Comparison of ENCODE assay signal across 1 cellular context in the genomic region with DNA sequence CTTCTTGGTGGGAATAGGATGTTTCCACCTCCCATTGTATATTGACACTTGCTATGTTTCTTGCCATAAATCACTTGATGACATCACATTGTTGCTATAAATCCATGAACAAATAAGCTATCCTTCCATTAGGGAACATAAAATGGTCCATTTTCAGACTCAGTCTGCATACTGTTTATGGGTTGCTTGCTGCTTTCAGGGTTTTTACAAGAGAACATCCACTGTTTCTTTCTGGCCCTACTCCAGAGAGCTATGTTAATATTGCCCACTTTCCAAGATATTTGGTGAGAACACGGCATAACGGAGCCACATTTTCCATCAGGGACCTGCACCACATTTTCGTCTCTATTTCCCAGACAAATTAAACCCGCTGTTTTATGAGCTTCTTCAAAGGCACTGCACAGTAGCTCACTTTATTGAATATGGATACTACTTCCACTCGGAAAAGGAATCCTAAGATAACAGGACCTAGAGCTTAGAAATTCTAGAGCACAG.
A peak's percentile ranks its signal among the peaks of the same experiment; 100 is the strongest.
TF ChIP-seq lines count a peak whose summit lies in the region.

No MANE protein-coding gene starts in this region.

TF ChIP-seq in HEK293, 187 proteins besides CTCF, POLR2A, EP300 and RAD21 (continued from another document):
- TF ChIP-seq, protein P1, sequence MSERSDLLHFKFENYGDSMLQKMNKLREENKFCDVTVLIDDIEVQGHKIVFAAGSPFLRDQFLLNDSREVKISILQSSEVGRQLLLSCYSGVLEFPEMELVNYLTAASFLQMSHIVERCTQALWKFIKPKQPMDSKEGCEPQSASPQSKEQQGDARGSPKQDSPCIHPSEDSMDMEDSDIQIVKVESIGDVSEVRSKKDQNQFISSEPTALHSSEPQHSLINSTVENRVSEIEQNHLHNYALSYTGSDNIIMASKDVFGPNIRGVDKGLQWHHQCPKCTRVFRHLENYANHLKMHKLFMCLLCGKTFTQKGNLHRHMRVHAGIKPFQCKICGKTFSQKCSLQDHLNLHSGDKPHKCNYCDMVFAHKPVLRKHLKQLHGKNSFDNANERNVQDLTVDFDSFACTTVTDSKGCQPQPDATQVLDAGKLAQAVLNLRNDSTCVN (tag by site-specific recombination; optimal IDR thresholded peaks at IDR 0.05) = no peak
- TF ChIP-seq ZNF2 (tag by site-specific recombination; IDR thresholded peaks at IDR 0.05) (peak; percentile 79), ZNF274 (IDR thresholded peaks at IDR 0.05; ENCODE audit: low read length) (no peak), ZNF274 (tag by site-specific recombination; IDR thresholded peaks at IDR 0.05; ENCODE audit: borderline replicate concordance) (no peak), ZNF138 (tag by site-specific recombination; IDR thresholded peaks at IDR 0.05; ENCODE audit: borderline replicate concordance) (no peak), ZNF24 (tag by site-specific recombination; IDR thresholded peaks at IDR 0.05) (peak; percentile 87), ZNF16 (tag by site-specific recombination; IDR thresholded peaks at IDR 0.05; ENCODE audit: low read depth) (peak; percentile 38; the same call in 1 of the 2 replicates), ZNF19 (tag by site-specific recombination; IDR thresholded peaks at IDR 0.05; ENCODE audit: low read depth) (peak; percentile 14; the same call in 1 of the 2 replicates), SALL2 (tag by site-specific recombination; IDR thresholded peaks at IDR 0.05; ENCODE audit: borderline replicate concordance) (no peak), ZNF561 (tag by site-specific recombination; IDR thresholded peaks at IDR 0.05; ENCODE audit: borderline replicate concordance) (peak; percentile 98; the same call in 1 of the 2 replicates), ZNF350 (tag by site-specific recombination; IDR thresholded peaks at IDR 0.05) (no peak), BCL11A (tag by site-specific recombination; IDR thresholded peaks at IDR 0.05; ENCODE audit: low read depth) (peak; percentile 88), PRDM1 (tag by site-specific recombination; IDR thresholded peaks at IDR 0.05) (no peak), ZXDB (tag by site-specific recombination; IDR thresholded peaks at IDR 0.05) (peak; percentile 80), ZNF202 (tag by site-specific recombination; IDR thresholded peaks at IDR 0.05; ENCODE audit: borderline replicate concordance) (no peak), SP3 (tag by site-specific recombination; IDR thresholded peaks at IDR 0.05) (no peak), ZNF677 (tag by site-specific recombination; IDR thresholded peaks at IDR 0.05) (no peak), ZBTB1 (tag by site-specific recombination; IDR thresholded peaks at IDR 0.05) (no peak), ZBTB8A (tag by site-specific recombination; IDR thresholded peaks at IDR 0.05) (peak; percentile 71), GLI2 (tag by site-specific recombination; IDR thresholded peaks at IDR 0.05; ENCODE audit: borderline replicate concordance, low read depth) (peak; percentile 86), ZNF843 (tag by site-specific recombination; IDR thresholded peaks at IDR 0.05) (peak; percentile 98), ZNF544 (tag by site-specific recombination; IDR thresholded peaks at IDR 0.05) (no peak), ZNF514 (tag by site-specific recombination; IDR thresholded peaks at IDR 0.05) (no peak), ZNF223 (tag by site-specific recombination; IDR thresholded peaks at IDR 0.05) (peak; percentile 27; the same call in 1 of the 2 replicates), ZNF211 (tag by site-specific recombination; IDR thresholded peaks at IDR 0.05; ENCODE audit: low read depth) (no peak), ZNF114 (tag by site-specific recombination; IDR thresholded peaks at IDR 0.05) (no peak), EGR2 (tag by site-specific recombination; IDR thresholded peaks at IDR 0.05; ENCODE audit: low read depth) (no peak), ZNF155 (tag by site-specific recombination; IDR thresholded peaks at IDR 0.05) (no peak), ZBTB48 (tag by site-specific recombination; IDR thresholded peaks at IDR 0.05) (peak; percentile 51; the same call in 1 of the 2 replicates), ZNF302 (tag by site-specific recombination; IDR thresholded peaks at IDR 0.05; ENCODE audit: low read depth) (0 out of 2 replicates have a peak, but pooled peaks have one; percentile 67), ZFP41 (tag by site-specific recombination; IDR thresholded peaks at IDR 0.05; ENCODE audit: borderline replicate concordance) (no peak), ZNF76 (tag by site-specific recombination; IDR thresholded peaks at IDR 0.05; ENCODE audit: borderline replicate concordance, low read depth) (no peak), ZNF768 (tag by site-specific recombination; IDR thresholded peaks at IDR 0.05) (no peak), ZNF626 (tag by site-specific recombination; IDR thresholded peaks at IDR 0.05) (no peak), ZFHX2 (tag by site-specific recombination; conservative IDR thresholded peaks at IDR 0.05) (peak; percentile 47; the same call in 1 of the 2 replicates), YY2 (tag by site-specific recombination; IDR thresholded peaks at IDR 0.05) (peak; percentile 80), ZSCAN30 (tag by site-specific recombination; IDR thresholded peaks at IDR 0.05) (peak; percentile 95), ZNF394 (tag by site-specific recombination; IDR thresholded peaks at IDR 0.05; ENCODE audit: borderline replicate concordance) (no peak), ZNF311 (tag by site-specific recombination; IDR thresholded peaks at IDR 0.05; ENCODE audit: borderline replicate concordance) (no peak)
- TF ChIP-seq, protein P2, sequence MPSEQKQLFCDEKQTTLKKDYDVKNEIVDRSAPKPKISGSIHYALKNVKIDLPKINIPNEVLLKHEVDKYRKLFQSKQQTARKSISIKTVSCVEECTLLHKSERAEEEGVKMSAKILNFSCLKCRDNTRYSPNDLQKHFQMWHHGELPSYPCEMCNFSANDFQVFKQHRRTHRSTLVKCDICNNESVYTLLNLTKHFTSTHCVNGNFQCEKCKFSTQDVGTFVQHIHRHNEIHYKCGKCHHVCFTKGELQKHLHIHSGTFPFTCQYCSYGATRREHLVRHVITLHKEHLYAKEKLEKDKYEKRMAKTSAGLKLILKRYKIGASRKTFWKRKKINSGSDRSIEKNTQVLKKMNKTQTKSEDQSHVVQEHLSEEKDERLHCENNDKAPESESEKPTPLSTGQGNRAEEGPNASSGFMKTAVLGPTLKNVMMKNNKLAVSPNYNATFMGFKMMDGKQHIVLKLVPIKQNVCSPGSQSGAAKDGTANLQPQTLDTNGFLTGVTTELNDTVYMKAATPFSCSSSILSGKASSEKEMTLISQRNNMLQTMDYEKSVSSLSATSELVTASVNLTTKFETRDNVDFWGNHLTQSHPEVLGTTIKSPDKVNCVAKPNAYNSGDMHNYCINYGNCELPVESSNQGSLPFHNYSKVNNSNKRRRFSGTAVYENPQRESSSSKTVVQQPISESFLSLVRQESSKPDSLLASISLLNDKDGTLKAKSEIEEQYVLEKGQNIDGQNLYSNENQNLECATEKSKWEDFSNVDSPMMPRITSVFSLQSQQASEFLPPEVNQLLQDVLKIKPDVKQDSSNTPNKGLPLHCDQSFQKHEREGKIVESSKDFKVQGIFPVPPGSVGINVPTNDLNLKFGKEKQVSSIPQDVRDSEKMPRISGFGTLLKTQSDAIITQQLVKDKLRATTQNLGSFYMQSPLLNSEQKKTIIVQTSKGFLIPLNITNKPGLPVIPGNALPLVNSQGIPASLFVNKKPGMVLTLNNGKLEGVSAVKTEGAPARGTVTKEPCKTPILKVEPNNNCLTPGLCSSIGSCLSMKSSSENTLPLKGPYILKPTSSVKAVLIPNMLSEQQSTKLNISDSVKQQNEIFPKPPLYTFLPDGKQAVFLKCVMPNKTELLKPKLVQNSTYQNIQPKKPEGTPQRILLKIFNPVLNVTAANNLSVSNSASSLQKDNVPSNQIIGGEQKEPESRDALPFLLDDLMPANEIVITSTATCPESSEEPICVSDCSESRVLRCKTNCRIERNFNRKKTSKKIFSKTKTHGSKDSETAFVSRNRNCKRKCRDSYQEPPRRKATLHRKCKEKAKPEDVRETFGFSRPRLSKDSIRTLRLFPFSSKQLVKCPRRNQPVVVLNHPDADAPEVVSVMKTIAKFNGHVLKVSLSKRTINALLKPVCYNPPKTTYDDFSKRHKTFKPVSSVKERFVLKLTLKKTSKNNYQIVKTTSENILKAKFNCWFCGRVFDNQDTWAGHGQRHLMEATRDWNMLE (tag by site-specific recombination; conservative IDR thresholded peaks at IDR 0.05; ENCODE audit: low read depth) = no peak; the same call in 1 of the 2 replicates
- TF ChIP-seq, protein P3, sequence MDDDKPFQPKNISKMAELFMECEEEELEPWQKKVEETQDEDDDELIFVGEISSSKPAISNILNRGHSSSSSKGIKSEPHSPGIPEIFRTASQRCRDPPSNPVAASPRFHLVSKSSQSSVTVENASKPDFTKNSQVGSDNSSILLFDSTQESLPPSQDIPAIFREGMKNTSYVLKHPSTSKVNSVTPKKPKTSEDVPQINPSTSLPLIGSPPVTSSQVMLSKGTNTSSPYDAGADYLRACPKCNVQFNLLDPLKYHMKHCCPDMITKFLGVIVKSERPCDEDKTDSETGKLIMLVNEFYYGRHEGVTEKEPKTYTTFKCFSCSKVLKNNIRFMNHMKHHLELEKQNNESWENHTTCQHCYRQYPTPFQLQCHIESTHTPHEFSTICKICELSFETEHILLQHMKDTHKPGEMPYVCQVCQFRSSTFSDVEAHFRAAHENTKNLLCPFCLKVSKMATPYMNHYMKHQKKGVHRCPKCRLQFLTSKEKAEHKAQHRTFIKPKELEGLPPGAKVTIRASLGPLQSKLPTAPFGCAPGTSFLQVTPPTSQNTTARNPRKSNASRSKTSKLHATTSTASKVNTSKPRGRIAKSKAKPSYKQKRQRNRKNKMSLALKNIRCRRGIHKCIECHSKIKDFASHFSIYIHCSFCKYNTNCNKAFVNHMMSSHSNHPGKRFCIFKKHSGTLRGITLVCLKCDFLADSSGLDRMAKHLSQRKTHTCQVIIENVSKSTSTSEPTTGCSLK (tag by site-specific recombination; IDR thresholded peaks at IDR 0.05) = no peak
- TF ChIP-seq, protein P4, sequence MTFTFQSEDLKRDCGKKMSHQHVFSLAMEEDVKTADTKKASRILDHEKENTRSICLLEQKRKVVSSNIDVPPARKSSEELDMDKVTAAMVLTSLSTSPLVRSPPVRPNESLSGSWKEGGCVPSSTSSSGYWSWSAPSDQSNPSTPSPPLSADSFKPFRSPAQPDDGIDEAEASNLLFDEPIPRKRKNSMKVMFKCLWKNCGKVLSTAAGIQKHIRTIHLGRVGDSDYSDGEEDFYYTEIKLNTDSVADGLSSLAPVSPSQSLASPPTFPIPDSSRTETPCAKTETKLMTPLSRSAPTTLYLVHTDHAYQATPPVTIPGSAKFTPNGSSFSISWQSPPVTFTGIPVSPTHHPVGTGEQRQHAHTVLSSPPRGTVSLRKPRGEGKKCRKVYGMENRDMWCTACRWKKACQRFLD (tag by site-specific recombination; IDR thresholded peaks at IDR 0.05) = no peak
- TF ChIP-seq, protein P5, sequence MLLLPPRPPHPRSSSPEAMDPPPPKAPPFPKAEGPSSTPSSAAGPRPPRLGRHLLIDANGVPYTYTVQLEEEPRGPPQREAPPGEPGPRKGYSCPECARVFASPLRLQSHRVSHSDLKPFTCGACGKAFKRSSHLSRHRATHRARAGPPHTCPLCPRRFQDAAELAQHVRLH (tag by site-specific recombination; IDR thresholded peaks at IDR 0.05) = peak; percentile 98
- TF ChIP-seq, protein P6, sequence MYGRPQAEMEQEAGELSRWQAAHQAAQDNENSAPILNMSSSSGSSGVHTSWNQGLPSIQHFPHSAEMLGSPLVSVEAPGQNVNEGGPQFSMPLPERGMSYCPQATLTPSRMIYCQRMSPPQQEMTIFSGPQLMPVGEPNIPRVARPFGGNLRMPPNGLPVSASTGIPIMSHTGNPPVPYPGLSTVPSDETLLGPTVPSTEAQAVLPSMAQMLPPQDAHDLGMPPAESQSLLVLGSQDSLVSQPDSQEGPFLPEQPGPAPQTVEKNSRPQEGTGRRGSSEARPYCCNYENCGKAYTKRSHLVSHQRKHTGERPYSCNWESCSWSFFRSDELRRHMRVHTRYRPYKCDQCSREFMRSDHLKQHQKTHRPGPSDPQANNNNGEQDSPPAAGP (tag by site-specific recombination; IDR thresholded peaks at IDR 0.05) = peak; percentile 81
- TF ChIP-seq, protein P7, sequence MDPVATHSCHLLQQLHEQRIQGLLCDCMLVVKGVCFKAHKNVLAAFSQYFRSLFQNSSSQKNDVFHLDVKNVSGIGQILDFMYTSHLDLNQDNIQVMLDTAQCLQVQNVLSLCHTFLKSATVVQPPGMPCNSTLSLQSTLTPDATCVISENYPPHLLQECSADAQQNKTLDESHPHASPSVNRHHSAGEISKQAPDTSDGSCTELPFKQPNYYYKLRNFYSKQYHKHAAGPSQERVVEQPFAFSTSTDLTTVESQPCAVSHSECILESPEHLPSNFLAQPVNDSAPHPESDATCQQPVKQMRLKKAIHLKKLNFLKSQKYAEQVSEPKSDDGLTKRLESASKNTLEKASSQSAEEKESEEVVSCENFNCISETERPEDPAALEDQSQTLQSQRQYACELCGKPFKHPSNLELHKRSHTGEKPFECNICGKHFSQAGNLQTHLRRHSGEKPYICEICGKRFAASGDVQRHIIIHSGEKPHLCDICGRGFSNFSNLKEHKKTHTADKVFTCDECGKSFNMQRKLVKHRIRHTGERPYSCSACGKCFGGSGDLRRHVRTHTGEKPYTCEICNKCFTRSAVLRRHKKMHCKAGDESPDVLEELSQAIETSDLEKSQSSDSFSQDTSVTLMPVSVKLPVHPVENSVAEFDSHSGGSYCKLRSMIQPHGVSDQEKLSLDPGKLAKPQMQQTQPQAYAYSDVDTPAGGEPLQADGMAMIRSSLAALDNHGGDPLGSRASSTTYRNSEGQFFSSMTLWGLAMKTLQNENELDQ (tag by site-specific recombination; IDR thresholded peaks at IDR 0.05; ENCODE audit: low read depth) = no peak
- TF ChIP-seq, protein P8, sequence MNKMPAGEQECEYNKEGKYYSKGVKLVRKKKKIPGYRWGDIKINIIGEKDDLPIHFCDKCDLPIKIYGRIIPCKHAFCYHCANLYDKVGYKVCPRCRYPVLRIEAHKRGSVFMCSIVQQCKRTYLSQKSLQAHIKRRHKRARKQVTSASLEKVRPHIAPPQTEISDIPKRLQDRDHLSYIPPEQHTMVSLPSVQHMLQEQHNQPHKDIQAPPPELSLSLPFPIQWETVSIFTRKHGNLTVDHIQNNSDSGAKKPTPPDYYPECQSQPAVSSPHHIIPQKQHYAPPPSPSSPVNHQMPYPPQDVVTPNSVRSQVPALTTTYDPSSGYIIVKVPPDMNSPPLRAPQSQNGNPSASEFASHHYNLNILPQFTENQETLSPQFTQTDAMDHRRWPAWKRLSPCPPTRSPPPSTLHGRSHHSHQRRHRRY (tag by site-specific recombination; IDR thresholded peaks at IDR 0.05) = peak; percentile 80; the same call in 1 of the 2 replicates
- TF ChIP-seq, protein P9, sequence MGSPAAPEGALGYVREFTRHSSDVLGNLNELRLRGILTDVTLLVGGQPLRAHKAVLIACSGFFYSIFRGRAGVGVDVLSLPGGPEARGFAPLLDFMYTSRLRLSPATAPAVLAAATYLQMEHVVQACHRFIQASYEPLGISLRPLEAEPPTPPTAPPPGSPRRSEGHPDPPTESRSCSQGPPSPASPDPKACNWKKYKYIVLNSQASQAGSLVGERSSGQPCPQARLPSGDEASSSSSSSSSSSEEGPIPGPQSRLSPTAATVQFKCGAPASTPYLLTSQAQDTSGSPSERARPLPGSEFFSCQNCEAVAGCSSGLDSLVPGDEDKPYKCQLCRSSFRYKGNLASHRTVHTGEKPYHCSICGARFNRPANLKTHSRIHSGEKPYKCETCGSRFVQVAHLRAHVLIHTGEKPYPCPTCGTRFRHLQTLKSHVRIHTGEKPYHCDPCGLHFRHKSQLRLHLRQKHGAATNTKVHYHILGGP (tag by site-specific recombination; IDR thresholded peaks at IDR 0.05) = peak; percentile 98
